In genomic region chr9:127723450-127723849, GRCh38 we compare ENCODE assay signal across 1 cellular context.
TF ChIP-seq lines count a peak whose summit lies in the region.

No MANE protein-coding gene starts in this region.

TF ChIP-seq in HCT116, 20 proteins besides CTCF, POLR2A, EP300 and RAD21:
- TF ChIP-seq EZH2 (IDR thresholded peaks at IDR 0.05) (no peak), CBX3 (IDR thresholded peaks at IDR 0.05; ENCODE audit: low read depth) (no peak), ELF1 (IDR thresholded peaks at IDR 0.05; ENCODE audit: borderline replicate concordance, low read depth) (no peak), ZNF274 (IDR thresholded peaks at IDR 0.05; ENCODE audit: low read depth, low read length) (no peak), JUND (IDR thresholded peaks at IDR 0.05) (no peak), CEBPB (IDR thresholded peaks at IDR 0.05; ENCODE audit: low read depth) (no peak), ZBTB33 (IDR thresholded peaks at IDR 0.05; ENCODE audit: extremely low read depth, insufficient replicate concordance, low read length) (no peak), SP1 (IDR thresholded peaks at IDR 0.05; ENCODE audit: low read depth) (no peak), TCF7L2 (IDR thresholded peaks at IDR 0.05; ENCODE audit: borderline replicate concordance, extremely low read depth, insufficient read depth, insufficient read length) (no peak), YY1 (IDR thresholded peaks at IDR 0.05; ENCODE audit: extremely low read depth, insufficient replicate concordance, low read depth, low read length) (no peak), ATF3 (IDR thresholded peaks at IDR 0.05) (no peak), SIN3A (IDR thresholded peaks at IDR 0.05; ENCODE audit: low read depth) (no peak), ZFX (IDR thresholded peaks at IDR 0.05) (no peak), SRF (IDR thresholded peaks at IDR 0.05; ENCODE audit: low read depth) (no peak), EZH2phosphoT487 (IDR thresholded peaks at IDR 0.05; ENCODE audit: borderline replicate concordance) (no peak), POLR2AphosphoS5 (IDR thresholded peaks at IDR 0.05; ENCODE audit: low read depth, low read length) (no peak)
- TF ChIP-seq, protein P1, sequence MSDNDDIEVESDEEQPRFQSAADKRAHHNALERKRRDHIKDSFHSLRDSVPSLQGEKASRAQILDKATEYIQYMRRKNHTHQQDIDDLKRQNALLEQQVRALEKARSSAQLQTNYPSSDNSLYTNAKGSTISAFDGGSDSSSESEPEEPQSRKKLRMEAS (IDR thresholded peaks at IDR 0.05), result no peak
- TF ChIP-seq, protein P2, sequence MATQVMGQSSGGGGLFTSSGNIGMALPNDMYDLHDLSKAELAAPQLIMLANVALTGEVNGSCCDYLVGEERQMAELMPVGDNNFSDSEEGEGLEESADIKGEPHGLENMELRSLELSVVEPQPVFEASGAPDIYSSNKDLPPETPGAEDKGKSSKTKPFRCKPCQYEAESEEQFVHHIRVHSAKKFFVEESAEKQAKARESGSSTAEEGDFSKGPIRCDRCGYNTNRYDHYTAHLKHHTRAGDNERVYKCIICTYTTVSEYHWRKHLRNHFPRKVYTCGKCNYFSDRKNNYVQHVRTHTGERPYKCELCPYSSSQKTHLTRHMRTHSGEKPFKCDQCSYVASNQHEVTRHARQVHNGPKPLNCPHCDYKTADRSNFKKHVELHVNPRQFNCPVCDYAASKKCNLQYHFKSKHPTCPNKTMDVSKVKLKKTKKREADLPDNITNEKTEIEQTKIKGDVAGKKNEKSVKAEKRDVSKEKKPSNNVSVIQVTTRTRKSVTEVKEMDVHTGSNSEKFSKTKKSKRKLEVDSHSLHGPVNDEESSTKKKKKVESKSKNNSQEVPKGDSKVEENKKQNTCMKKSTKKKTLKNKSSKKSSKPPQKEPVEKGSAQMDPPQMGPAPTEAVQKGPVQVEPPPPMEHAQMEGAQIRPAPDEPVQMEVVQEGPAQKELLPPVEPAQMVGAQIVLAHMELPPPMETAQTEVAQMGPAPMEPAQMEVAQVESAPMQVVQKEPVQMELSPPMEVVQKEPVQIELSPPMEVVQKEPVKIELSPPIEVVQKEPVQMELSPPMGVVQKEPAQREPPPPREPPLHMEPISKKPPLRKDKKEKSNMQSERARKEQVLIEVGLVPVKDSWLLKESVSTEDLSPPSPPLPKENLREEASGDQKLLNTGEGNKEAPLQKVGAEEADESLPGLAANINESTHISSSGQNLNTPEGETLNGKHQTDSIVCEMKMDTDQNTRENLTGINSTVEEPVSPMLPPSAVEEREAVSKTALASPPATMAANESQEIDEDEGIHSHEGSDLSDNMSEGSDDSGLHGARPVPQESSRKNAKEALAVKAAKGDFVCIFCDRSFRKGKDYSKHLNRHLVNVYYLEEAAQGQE (IDR thresholded peaks at IDR 0.05; ENCODE audit: low read depth), result no peak
